Comparison of ENCODE assay signal across 10 cellular contexts in the genomic region with DNA sequence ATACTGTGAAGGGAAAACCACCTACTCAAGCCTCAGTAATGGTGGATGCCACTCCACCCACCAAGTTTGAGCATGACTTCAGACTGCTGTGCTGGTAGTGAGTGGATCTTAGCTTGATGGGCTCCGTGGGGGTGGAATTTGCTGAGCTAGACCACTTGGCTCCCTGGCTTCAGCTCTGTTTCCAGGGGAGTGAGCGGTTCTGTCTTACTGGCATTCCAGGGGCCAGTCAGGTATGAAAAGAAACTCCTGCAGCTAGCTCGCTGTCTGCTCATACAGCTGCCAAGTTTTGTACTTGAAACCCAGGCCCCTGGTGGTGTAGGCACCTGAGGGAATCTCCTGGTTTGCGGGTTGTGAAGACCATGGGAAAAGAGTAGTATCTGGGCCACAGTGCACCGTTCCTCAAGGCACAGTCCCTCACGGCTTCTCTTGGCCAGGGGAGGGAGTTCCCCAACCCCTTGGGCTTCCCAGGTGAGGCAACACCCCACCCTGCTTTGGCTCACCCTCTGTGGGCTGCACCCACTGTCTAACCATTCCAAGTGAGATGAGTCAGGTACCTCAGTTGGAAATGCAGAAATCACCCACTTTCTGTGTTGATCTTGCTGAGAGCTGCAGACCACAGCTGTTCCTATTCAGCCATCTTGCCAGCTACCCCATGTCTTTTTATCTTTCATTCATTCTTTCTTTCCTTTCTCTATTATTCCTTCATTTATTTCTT.
A peak's percentile ranks its signal among the peaks of the same experiment; 100 is the strongest.
DNase-seq lines count a peak whose midpoint lies in the region; ATAC-seq and TF ChIP-seq lines count a peak whose summit lies in the region.
"Had no signal": no experiment of that assay in that cellular context is flagged by ENCODE, and none has a peak within 500 bp of the region (broad histone marks: within the 10 kb centered on the region; RNA-seq: fewer than 3 reads in every experiment).

No MANE protein-coding gene starts in this region.

- H3K27ac ChIP-seq in right lobe of liver, result no peak overlapping the region

- no peaks in the 10 kb centered on the region for H3K4me1 ChIP-seq in right lobe of liver

- DNase-seq in LHCN-M2 (ENCODE audit: low read depth) (peak; percentile 82), kidney tubule cell (ENCODE audit: low spot score) (peak; percentile 92), right lobe of liver (no peak), NCI-H1092 treated with DMSO at 0.1 percent for 48 hours (lab: John Stamatoyannopoulos, UW) (no peak)
- DNase-seq: caudate nucleus, DND-41, NCI-H526 treated with DMSO at 0.1 percent for 48 hours had no signal

- WGBS in right lobe of liver (ENCODE audit: insufficient coverage, low coverage, low lambda C conversion rate, missing lambda C conversion rate), result 32% methylated on average over 4 of the region's 6 CpGs

- peak; percentile 54 for ATAC-seq in GM18909 (IDR thresholded peaks at IDR 0.05; ENCODE audit: poor library complexity, unreplicated experiment)
- peak; percentile 44 for ATAC-seq in HG02588 (IDR thresholded peaks at IDR 0.05; ENCODE audit: unreplicated experiment)
- ATAC-seq in activated CD4-positive, CD25-positive, alpha-beta regulatory T cell treated with anti-CD3 and anti-CD28 coated beads, Interleukin-2, amount 50 U/mL, for 24 hours, result no peak
- ATAC-seq in right lobe of liver, result no peak

- H3K27me3 ChIP-seq in right lobe of liver, result no peaks in the 10 kb centered on the region

- no peak for TF ChIP-seq CTCF in right lobe of liver (IDR thresholded peaks at IDR 0.05)

- TF ChIP-seq POLR2A in right lobe of liver (IDR thresholded peaks at IDR 0.05), result no peak

- intact Hi-C loops in right lobe of liver (cut with DNase I), result no loop called here

- no peak overlapping the region for H3K4me3 ChIP-seq in right lobe of liver

- no peaks in the 10 kb centered on the region for H3K9me3 ChIP-seq in right lobe of liver

- H3K36me3 ChIP-seq in right lobe of liver, result no peaks in the 10 kb centered on the region

Comparison
In these comparisons a context has a peak if more than half of its experiments do, and no peak if none do; other contexts are left out.
1. ATAC-seq: peak in GM18909 (single experiment) and HG02588 (single experiment); none in activated CD4-positive, CD25-positive, alpha-beta regulatory T cell treated with anti-CD3 and anti-CD28 coated beads, Interleukin-2, amount 50 U/mL, for 24 hours (0 of 2) and right lobe of liver (0 of 4).
2. DNase-seq: peak in LHCN-M2 (single experiment) and kidney tubule cell (single experiment); none in right lobe of liver (0 of 3) and NCI-H1092 treated with DMSO at 0.1 percent for 48 hours (single experiment).